Comparison of ENCODE assay signal across 23 cellular contexts in genomic region chr10:21668831-21669230, GRCh38.
DNase-seq lines count a peak whose midpoint lies in the region; ATAC-seq and TF ChIP-seq lines count a peak whose summit lies in the region.
"Had no signal": no experiment of that assay in that cellular context is flagged by ENCODE, and none has a peak within 500 bp of the region (broad histone marks: within the 10 kb centered on the region; RNA-seq: fewer than 3 reads in every experiment).

No MANE protein-coding gene starts in this region.

- peak overlapping the region; percentile 15 for H3K27ac Mint-ChIP-seq in activated T-helper 17 cell treated with anti-CD3 and anti-CD28 coated beads, Interleukin-2, amount 50 U/mL, for 72 hours
- peak overlapping the region; percentile 16 for H3K27ac Mint-ChIP-seq in endothelial cell (ENCODE audit: unreplicated experiment)
- H3K27ac Mint-ChIP-seq in activated naive CD4-positive, alpha-beta T cell treated with anti-CD3 and anti-CD28 coated beads for 36 hours: no peak overlapping the region
- H3K27ac Mint-ChIP-seq: T-cell had no signal

- H3K36me3 Mint-ChIP-seq in activated T-helper 17 cell treated with anti-CD3 and anti-CD28 coated beads, Interleukin-2, amount 50 U/mL, for 72 hours (ENCODE audit: low read depth): peaks cover 41% of the 10 kb centered on the region
- no peaks in the 10 kb centered on the region for H3K36me3 Mint-ChIP-seq in endothelial cell (ENCODE audit: low read depth, unreplicated experiment)
- peaks cover 17% of the 10 kb centered on the region for H3K36me3 Mint-ChIP-seq in activated naive CD4-positive, alpha-beta T cell treated with anti-CD3 and anti-CD28 coated beads for 36 hours (ENCODE audit: low read depth)

- ATAC-seq in activated T-helper 17 cell treated with anti-CD3 and anti-CD28 coated beads, Interleukin-2, amount 50 U/mL, for 72 hours (replicated peaks): no peak
- ATAC-seq: K562, Panc1, T-cell had no signal

- DNase-seq in EH (ENCODE audit: low read depth): peak; percentile 27
- DNase-seq in endothelial cell (ENCODE audit: low spot score): no peak
- DNase-seq in activated naive CD4-positive, alpha-beta T cell treated with anti-CD3 and anti-CD28 coated beads for 36 hours: no peak
- DNase-seq in NCI-H2196 treated with DMSO at 0.1 percent for 48 hours (lab: John Stamatoyannopoulos, UW; ENCODE audit: unreplicated experiment): no peak
- DNase-seq in HT-29 (ENCODE audit: low spot score): no peak
- no peak for DNase-seq in NCI-H2171 treated with DMSO at 0.1 percent for 48 hours (lab: John Stamatoyannopoulos, UW)
- DNase-seq: C1 segment of cervical spinal cord; Calu3; CD8-positive, alpha-beta memory T cell; DMS153; GDM1; H7; MG63; NCI-H1417; NCI-H1694 treated with DMSO at 0.1 percent for 48 hours; NCI-H2081 treated with DMSO at 0.1 percent for 48 hours; NCI-H524; NCI-H774; NK-92 treated with Interleukin-12 subunit alpha and Interleukin-12 subunit beta, amount 100 ng/mL, for 24 hours; T-cell had no signal

- H3K9me3 Mint-ChIP-seq in activated T-helper 17 cell treated with anti-CD3 and anti-CD28 coated beads, Interleukin-2, amount 50 U/mL, for 72 hours: no peaks in the 10 kb centered on the region
- H3K9me3 Mint-ChIP-seq in endothelial cell (ENCODE audit: unreplicated experiment): no peaks in the 10 kb centered on the region
- no peaks in the 10 kb centered on the region for H3K9me3 Mint-ChIP-seq in activated naive CD4-positive, alpha-beta T cell treated with anti-CD3 and anti-CD28 coated beads for 36 hours
- H3K9me3 Mint-ChIP-seq: CD8-positive, alpha-beta memory T cell; T-cell had no signal

- no peaks in the 10 kb centered on the region for H3K27me3 Mint-ChIP-seq in activated T-helper 17 cell treated with anti-CD3 and anti-CD28 coated beads, Interleukin-2, amount 50 U/mL, for 72 hours
- peaks cover 1% of the 10 kb centered on the region for H3K27me3 Mint-ChIP-seq in endothelial cell (ENCODE audit: unreplicated experiment)
- H3K27me3 Mint-ChIP-seq in activated naive CD4-positive, alpha-beta T cell treated with anti-CD3 and anti-CD28 coated beads for 36 hours (ENCODE audit: low read depth): no peaks in the 10 kb centered on the region
- H3K27me3 Mint-ChIP-seq: CD8-positive, alpha-beta memory T cell; T-cell had no signal

- H3K4me1 Mint-ChIP-seq in activated T-helper 17 cell treated with anti-CD3 and anti-CD28 coated beads, Interleukin-2, amount 50 U/mL, for 72 hours: no peaks in the 10 kb centered on the region
- H3K4me1 Mint-ChIP-seq in endothelial cell (ENCODE audit: unreplicated experiment): peaks cover 24% of the 10 kb centered on the region
- peaks cover 14% of the 10 kb centered on the region for H3K4me1 Mint-ChIP-seq in activated naive CD4-positive, alpha-beta T cell treated with anti-CD3 and anti-CD28 coated beads for 36 hours (ENCODE audit: low read depth)

- no peak for TF ChIP-seq CTCF in endothelial cell (IDR thresholded peaks at IDR 0.05; ENCODE audit: unreplicated experiment)

- intact Hi-C loops in activated naive CD4-positive, alpha-beta T cell treated with anti-CD3 and anti-CD28 coated beads for 36 hours (cut with micrococcal nuclease): no loop called here

- no peak overlapping the region for H3K4me3 Mint-ChIP-seq in activated T-helper 17 cell treated with anti-CD3 and anti-CD28 coated beads, Interleukin-2, amount 50 U/mL, for 72 hours
- no peak overlapping the region for H3K4me3 Mint-ChIP-seq in endothelial cell (ENCODE audit: unreplicated experiment)
- no peak overlapping the region for H3K4me3 Mint-ChIP-seq in activated naive CD4-positive, alpha-beta T cell treated with anti-CD3 and anti-CD28 coated beads for 36 hours
- H3K4me3 Mint-ChIP-seq: CD8-positive, alpha-beta memory T cell; T-cell had no signal

- CTCF ChIA-PET in activated naive CD4-positive, alpha-beta T cell treated with anti-CD3 and anti-CD28 coated beads for 36 hours (lab: Charles Lee): no interaction called here
